ENCODE assay signal across 14 cellular contexts in genomic region chr7:7018290-7018689, GRCh38.
DNase-seq lines count a peak whose midpoint lies in the region; ATAC-seq and TF ChIP-seq lines count a peak whose summit lies in the region.
"Had no signal": no experiment of that assay in that cellular context is flagged by ENCODE, and none has a peak within 500 bp of the region (broad histone marks: within the 10 kb centered on the region; RNA-seq: fewer than 3 reads in every experiment).

No MANE protein-coding gene starts in this region.

- H3K4me1 Mint-ChIP-seq in MCF 10A (ENCODE audit: insufficient read depth, unreplicated experiment) (no peaks in the 10 kb centered on the region), H9 (peaks cover 0 to 4% of the 10 kb centered on the region in 2 experiments; a peak in 1 of 4 replicates)
- H3K4me1 Mint-ChIP-seq in activated T-cell treated with anti-CD3 and anti-CD28 coated beads, Interleukin-2, amount 50 U/mL, for 24 hours (ENCODE audit: low read depth): no peaks in the 10 kb centered on the region
- H3K4me1 Mint-ChIP-seq: IgD-negative memory B cell had no signal

- H3K4me1 ChIP-seq in mammary epithelial cell (ENCODE audit: insufficient read depth, low read length) (no peaks in the 10 kb centered on the region), PC-9 (replicated peaks; ENCODE audit: insufficient read depth) (peaks cover 21% of the 10 kb centered on the region), H9 (ENCODE audit: insufficient read depth, low read length) (no peaks in the 10 kb centered on the region)
- H3K4me1 ChIP-seq: BLaER1 had no signal

- no peak overlapping the region for H3K4ac ChIP-seq in H9 (ENCODE audit: low read depth, low read length)

- dilution Hi-C loops in mammary epithelial cell (cut with HindIII; ENCODE audit: low sequenced_read_pairs): loop anchor here (5.0 kb wide), 1 partner anchor 34 kb away; no protein-coding TSS in a partner anchor

- no peaks in the 10 kb centered on the region for H3K9me3 ChIP-seq in mammary epithelial cell (replicated peaks; ENCODE audit: insufficient read depth, low read length)
- H3K9me3 ChIP-seq in PC-9 (ENCODE audit: insufficient read depth, low read depth): no peaks in the 10 kb centered on the region; the same call in 1 of the 2 replicates
- no peaks in the 10 kb centered on the region for H3K9me3 ChIP-seq in H9 (ENCODE audit: control insufficient read depth, low read depth, low read length)
- H3K9me3 ChIP-seq: BLaER1 had no signal

- no peak overlapping the region for H3K4me3 ChIP-seq in mammary epithelial cell (replicated peaks in 1 of 3; ENCODE audit: insufficient read depth in 1 of 3, low read depth in 2 of 3, low read length in 3 of 3)
- H3K4me3 ChIP-seq in PC-9: no peak overlapping the region
- H3K4me3 ChIP-seq: BLaER1 had no signal

- H4K20me1 ChIP-seq in mammary epithelial cell (ENCODE audit: insufficient read depth, low read length) (no peaks in the 10 kb centered on the region), PC-9 (ENCODE audit: insufficient read depth) (no peaks in the 10 kb centered on the region), H9 (ENCODE audit: control insufficient read depth, insufficient read depth, insufficient read length) (no peaks in the 10 kb centered on the region)
- H4K20me1 ChIP-seq: BLaER1 had no signal

- H2AK5ac ChIP-seq in H9 (ENCODE audit: insufficient read length, low read length): no peak overlapping the region

- in situ Hi-C loops in mammary epithelial cell (cut with MboI; ENCODE audit: low sequenced_read_pairs in 2 of 2): no loop called here

- H3K23me2 ChIP-seq in H9 (ENCODE audit: insufficient read length, low read depth, low read length, poor library complexity, severe bottlenecking): no peaks in the 10 kb centered on the region

- no peaks in the 10 kb centered on the region for H3K79me1 ChIP-seq in H9 (ENCODE audit: insufficient read depth, low read depth, low read length, poor library complexity, severe bottlenecking)

- no peak overlapping the region for H4K8ac ChIP-seq in H9 (replicated peaks; ENCODE audit: insufficient read length, low read depth, low read length)

- H3K79me2 ChIP-seq in mammary epithelial cell (ENCODE audit: insufficient read depth, low read length): no peaks in the 10 kb centered on the region
- no peaks in the 10 kb centered on the region for H3K79me2 ChIP-seq in PC-9 (ENCODE audit: low read depth)
- H3K79me2 ChIP-seq in H9 (ENCODE audit: insufficient read depth, low read length): no peaks in the 10 kb centered on the region

- H3K4me2 ChIP-seq in mammary epithelial cell (ENCODE audit: insufficient read depth, low read depth, low read length) (no peak overlapping the region), PC-9 (peak overlapping the region; percentile 34), H9 (ENCODE audit: insufficient read depth, insufficient read length, low read length) (no peak overlapping the region)
- H3K4me2 ChIP-seq: BLaER1 had no signal

- H2BK15ac ChIP-seq in H9 (ENCODE audit: low read depth, low read length): no peak overlapping the region

- H3T11ph ChIP-seq in H9 (ENCODE audit: low read length): no peak overlapping the region

- H3K56ac ChIP-seq in H9 (ENCODE audit: insufficient read length, low read depth, low read length): no peak overlapping the region

- ATAC-seq in activated naive CD4-positive, alpha-beta T cell treated with anti-CD3 and anti-CD28 coated beads, Interleukin-2, amount 50 U/mL, for 72 hours: no peak
- ATAC-seq: HCT116 had no signal

- no peaks in the 10 kb centered on the region for H3K9me3 Mint-ChIP-seq in MCF 10A (ENCODE audit: unreplicated experiment)
- H3K9me3 Mint-ChIP-seq in activated T-cell treated with anti-CD3 and anti-CD28 coated beads, Interleukin-2, amount 50 U/mL, for 24 hours: no peaks in the 10 kb centered on the region
- H3K9me3 Mint-ChIP-seq in H9: peaks cover 0 to 2% of the 10 kb centered on the region in 2 experiments; a peak in 1 of 5 replicates
- H3K9me3 Mint-ChIP-seq in activated naive CD4-positive, alpha-beta T cell treated with anti-CD3 and anti-CD28 coated beads, Interleukin-2, amount 50 U/mL, for 72 hours: no peaks in the 10 kb centered on the region
- H3K9me3 Mint-ChIP-seq: IgD-negative memory B cell had no signal

- H3K27me3 ChIP-seq in mammary epithelial cell (ENCODE audit: insufficient read depth, low read length) (no peaks in the 10 kb centered on the region), PC-9 (ENCODE audit: insufficient read depth, low read depth) (no peaks in the 10 kb centered on the region), H9 (ENCODE audit: insufficient read depth, low read length) (no peaks in the 10 kb centered on the region)
- H3K27me3 ChIP-seq: BLaER1 had no signal

- H3K36me3 ChIP-seq in mammary epithelial cell (ENCODE audit: insufficient read depth, low read length) (no peaks in the 10 kb centered on the region), PC-9 (ENCODE audit: low read depth) (no peaks in the 10 kb centered on the region)
- H3K36me3 ChIP-seq: BLaER1 had no signal

- H3K18ac ChIP-seq in H9 (ENCODE audit: insufficient read length, low read depth, low read length): no peak overlapping the region

- no peak overlapping the region for H2BK12ac ChIP-seq in H9 (ENCODE audit: insufficient read length, low read depth, low read length)

- POLR2A ChIA-PET in MCF 10A (lab: Yijun Ruan, JAX): interaction anchor here (1.0 kb wide), 1 partner anchor 20 kb away, joined by 3 read pairs; no protein-coding TSS in a partner anchor
- POLR2A ChIA-PET in PC-9 (lab: Charles Lee; ENCODE audit: unreplicated experiment): interaction anchor here (0.6 to 0.9 kb wide), 5 partner anchors 62 to 546 kb away, joined by 3 to 7 read pairs (median 6); no protein-coding TSS in a partner anchor

- H2BK20ac ChIP-seq in H9 (ENCODE audit: low read depth, low read length, poor library complexity, severe bottlenecking): no peak overlapping the region

- H3K23ac ChIP-seq in H9 (ENCODE audit: insufficient read length, low read depth, low read length): no peak overlapping the region

- H4K5ac ChIP-seq in H9 (ENCODE audit: insufficient read length, low read depth, low read length): no peak overlapping the region

- H3K27ac Mint-ChIP-seq in MCF 10A (ENCODE audit: low read depth, unreplicated experiment): no peak overlapping the region
- H3K27ac Mint-ChIP-seq in activated T-cell treated with anti-CD3 and anti-CD28 coated beads, Interleukin-2, amount 50 U/mL, for 24 hours: no peak overlapping the region
- no peak overlapping the region for H3K27ac Mint-ChIP-seq in H9
- H3K27ac Mint-ChIP-seq in activated naive CD4-positive, alpha-beta T cell treated with anti-CD3 and anti-CD28 coated beads, Interleukin-2, amount 50 U/mL, for 72 hours: no peak overlapping the region
- H3K27ac Mint-ChIP-seq: IgD-negative memory B cell had no signal

- WGBS in mammary epithelial cell (ENCODE audit: low coverage, missing lambda C conversion rate): 21% methylated on average over 1 of the region's 1 CpG
- no CpG with 5 or more reads among the region's 1 CpG for WGBS in H9 (ENCODE audit: extremely low coverage, insufficient read length, low lambda C conversion rate)

- DNase-seq in mammary epithelial cell (peak; percentile 15), MCF 10A (ENCODE audit: unreplicated experiment) (no peak), PC-9 (peak in 1 of 2 experiments; percentile 68), epithelial cell of prostate (ENCODE audit: low read depth, low spot score) (no peak), medulla oblongata (ENCODE audit: extremely low spot score) (no peak), H9 (no peak)
- DNase-seq in activated T-cell treated with anti-CD3 and anti-CD28 coated beads, Interleukin-2, amount 50 U/mL, for 24 hours: no peak
- DNase-seq in activated naive CD4-positive, alpha-beta T cell treated with anti-CD3 and anti-CD28 coated beads, Interleukin-2, amount 50 U/mL, for 72 hours (ENCODE audit: low spot score in 2 of 2): no peak
- DNase-seq: AML-193, DMS53 had no signal

- H3K9ac ChIP-seq in mammary epithelial cell (ENCODE audit: insufficient read depth, low read length): no peak overlapping the region
- no peak overlapping the region for H3K9ac ChIP-seq in H9 (ENCODE audit: extremely low read depth, insufficient read length, low read length)
- H3K9ac ChIP-seq: BLaER1 had no signal

- H3K36me3 Mint-ChIP-seq in MCF 10A (ENCODE audit: insufficient read depth, unreplicated experiment): no peaks in the 10 kb centered on the region
- H3K36me3 Mint-ChIP-seq in activated T-cell treated with anti-CD3 and anti-CD28 coated beads, Interleukin-2, amount 50 U/mL, for 24 hours (ENCODE audit: low read depth): no peaks in the 10 kb centered on the region
- no peaks in the 10 kb centered on the region for H3K36me3 Mint-ChIP-seq in H9 (ENCODE audit: insufficient read depth in 1 of 3, low read depth in 3 of 3)
- no peaks in the 10 kb centered on the region for H3K36me3 Mint-ChIP-seq in activated naive CD4-positive, alpha-beta T cell treated with anti-CD3 and anti-CD28 coated beads, Interleukin-2, amount 50 U/mL, for 72 hours
- H3K36me3 Mint-ChIP-seq: IgD-negative memory B cell had no signal

- intact Hi-C loops in mammary epithelial cell (cut with micrococcal nuclease) (no loop called here), MCF 10A (cut with micrococcal nuclease) (no loop called here), PC-9 (cut with micrococcal nuclease; ENCODE audit: unreplicated experiment) (loop anchor here (5.0 kb wide), 1 partner anchor 159 kb away; no protein-coding TSS in a partner anchor)

- H3K14ac ChIP-seq in H9 (ENCODE audit: insufficient read depth, low read length): no peak overlapping the region

- H3K4me3 Mint-ChIP-seq in MCF 10A (ENCODE audit: unreplicated experiment) (no peak overlapping the region), H9 (no peak overlapping the region)
- no peak overlapping the region for H3K4me3 Mint-ChIP-seq in activated T-cell treated with anti-CD3 and anti-CD28 coated beads, Interleukin-2, amount 50 U/mL, for 24 hours
- H3K4me3 Mint-ChIP-seq: IgD-negative memory B cell had no signal

- no peak overlapping the region for H2BK5ac ChIP-seq in H9 (ENCODE audit: insufficient read length, low read length)

- TF ChIP-seq CTCF in mammary epithelial cell (conservative IDR thresholded peaks at IDR 0.05 in 1 of 2, IDR thresholded peaks at IDR 0.05 in 1 of 2; ENCODE audit: extremely low read depth in 1 of 2, insufficient read depth in 1 of 2, low read depth in 1 of 2, low read length in 2 of 2): no peak
- TF ChIP-seq CTCF in MCF 10A (IDR thresholded peaks at IDR 0.05; ENCODE audit: unreplicated experiment): no peak
- no peak for TF ChIP-seq CTCF in PC-9 (conservative IDR thresholded peaks at IDR 0.05)
- no peak for TF ChIP-seq CTCF in H9 (conservative IDR thresholded peaks at IDR 0.05)

- CTCF ChIA-PET in mammary epithelial cell (lab: Charles Lee; ENCODE audit: low non-redundant PET): no interaction called here
- CTCF ChIA-PET in MCF 10A (lab: Yijun Ruan, JAX): interaction anchor here (0.8 kb wide), 1 partner anchor 8 kb away, joined by 3 read pairs; no protein-coding TSS in a partner anchor
- CTCF ChIA-PET in PC-9 (lab: Charles Lee): interaction anchor here (0.6 kb wide), 1 partner anchor 94 kb away, joined by 3 read pairs; no protein-coding TSS in a partner anchor

- no peak overlapping the region for H4K91ac ChIP-seq in H9 (ENCODE audit: insufficient read length, low read depth, low read length)

- H3K27me3 Mint-ChIP-seq in MCF 10A (ENCODE audit: insufficient read depth, unreplicated experiment) (peaks cover 23% of the 10 kb centered on the region), H9 (ENCODE audit: low read depth) (no peaks in the 10 kb centered on the region)
- peaks cover 23% of the 10 kb centered on the region for H3K27me3 Mint-ChIP-seq in activated T-cell treated with anti-CD3 and anti-CD28 coated beads, Interleukin-2, amount 50 U/mL, for 24 hours
- H3K27me3 Mint-ChIP-seq: IgD-negative memory B cell had no signal

- peaks cover 16% of the 10 kb centered on the region; the same call in 1 of the 2 replicates for H3F3A ChIP-seq in PC-9 (ENCODE audit: insufficient read depth, low read depth)

- BruUV-seq in mammary epithelial cell (replicated peaks; lab: Mats Ljungman, UMichigan) (no TSS peak), MCF 10A (replicated peaks; lab: Mats Ljungman, UMichigan) (no TSS peak), PC-9 (replicated peaks; lab: Mats Ljungman, UMichigan) (no TSS peak)

- H3K27ac ChIP-seq in mammary epithelial cell (ENCODE audit: insufficient read depth, low read depth, low read length): no peak overlapping the region
- H3K27ac ChIP-seq in PC-9: peak overlapping the region; percentile 44
- peak overlapping the region; percentile 7 for H3K27ac ChIP-seq in epithelial cell of prostate
- no peak overlapping the region for H3K27ac ChIP-seq in H9 (ENCODE audit: insufficient read length, low read depth, low read length)
- H3K27ac ChIP-seq: 22Rv1, BLaER1 had no signal

- H2AFZ ChIP-seq in mammary epithelial cell (ENCODE audit: low read depth, low read length) (no peak overlapping the region), PC-9 (no peak overlapping the region), H9 (ENCODE audit: low read length) (no peak overlapping the region)

- no peaks in the 10 kb centered on the region for H3K9me2 ChIP-seq in PC-9 (ENCODE audit: insufficient read depth)

- no peak overlapping the region for H2BK120ac ChIP-seq in H9 (ENCODE audit: low read depth, low read length, poor library complexity, severe bottlenecking)

Comparison
In these comparisons a context has a peak if more than half of its experiments do, and no peak if none do; other contexts are left out.
1. H3K27ac ChIP-seq: peak in PC-9 (single experiment) and epithelial cell of prostate (single experiment); none in mammary epithelial cell (single experiment) and H9 (single experiment).